20 cellular contexts compared by ENCODE assay signal in genomic region chr17:12584727-12585126, GRCh38.
DNase-seq lines count a peak whose midpoint lies in the region; ATAC-seq and TF ChIP-seq lines count a peak whose summit lies in the region.
"Had no signal": no experiment of that assay in that cellular context is flagged by ENCODE, and none has a peak within 500 bp of the region (broad histone marks: within the 10 kb centered on the region; RNA-seq: fewer than 3 reads in every experiment).

No MANE protein-coding gene starts in this region.

- H3K79me2 ChIP-seq in GM23338 (replicated peaks; ENCODE audit: insufficient read depth) (no peaks in the 10 kb centered on the region), osteoblast (ENCODE audit: insufficient read depth, low read length) (no peaks in the 10 kb centered on the region)

- H3K9me3 Mint-ChIP-seq in GM23338: peaks cover 3% of the 10 kb centered on the region
- H3K9me3 Mint-ChIP-seq in T-helper 2 cell treated with Interferon-gamma antibody and Interleukin-4, amounts not matched to agents 5 μg/mL and 100 μg/mL, for 36 hours: peaks cover 53% of the 10 kb centered on the region
- H3K9me3 Mint-ChIP-seq: HFFc6 had no signal

- DNase-seq in GM23338 (ENCODE audit: low spot score): no peak
- DNase-seq in M059J (ENCODE audit: low read depth): peak; percentile 46
- DNase-seq in heart right ventricle: no peak
- DNase-seq in osteoblast (ENCODE audit: insufficient read length, low spot score, missing footprints): no peak
- DNase-seq in DMS79 treated with DMSO at 0.1 percent for 48 hours (lab: John Stamatoyannopoulos, UW): no peak
- no peak for DNase-seq in T-helper 2 cell treated with Interferon-gamma antibody and Interleukin-4, amounts not matched to agents 5 μg/mL and 100 μg/mL, for 36 hours (ENCODE audit: low spot score)
- DNase-seq: Calu3; CD8-positive, alpha-beta T cell; HFFc6; Karpas-422; MM.1S; NCI-H1092 treated with DMSO at 0.1 percent for 48 hours; NCI-H146; NCI-H2081; NCI-H748 treated with DMSO at 0.1 percent for 48 hours; PC-3; RPMI8226 had no signal

- H3K4me3 ChIP-seq in GM23338: no peak overlapping the region
- peak overlapping the region in 7 of 10 donors; percentile 3 to 28 (median 9) for H3K4me3 ChIP-seq in heart right ventricle
- H3K4me3 ChIP-seq in osteoblast (ENCODE audit: insufficient read depth, low read length): peak overlapping the region; percentile 26
- H3K4me3 ChIP-seq: BLaER1 treated with 17β-estradiol and CSF1 and Interleukin-3, amounts not matched to agents 10 nM and 100 nM had no signal

- H3K4me2 ChIP-seq in GM23338: no peak overlapping the region
- peak overlapping the region; percentile 26 for H3K4me2 ChIP-seq in osteoblast (ENCODE audit: insufficient read depth, low read length)
- H3K4me2 ChIP-seq: BLaER1 treated with 17β-estradiol and CSF1 and Interleukin-3, amounts not matched to agents 10 nM and 100 nM had no signal

- H3K36me3 ChIP-seq in GM23338 (ENCODE audit: insufficient read depth): no peaks in the 10 kb centered on the region
- H3K36me3 ChIP-seq in heart right ventricle: no peaks in the 10 kb centered on the region
- no peaks in the 10 kb centered on the region for H3K36me3 ChIP-seq in osteoblast (ENCODE audit: insufficient read depth, low read length)
- H3K36me3 ChIP-seq: BLaER1 treated with 17β-estradiol and CSF1 and Interleukin-3, amounts not matched to agents 10 nM and 100 nM had no signal

- H3K36me3 Mint-ChIP-seq in GM23338 (ENCODE audit: low read depth): 0 out of 3 replicates have a peak, but pooled peaks cover 3% of the 10 kb centered on the region
- no peaks in the 10 kb centered on the region for H3K36me3 Mint-ChIP-seq in T-helper 2 cell treated with Interferon-gamma antibody and Interleukin-4, amounts not matched to agents 5 μg/mL and 100 μg/mL, for 36 hours (ENCODE audit: low read depth)
- H3K36me3 Mint-ChIP-seq: CD8-positive, alpha-beta T cell; IgD-negative memory B cell had no signal

- H4K20me1 ChIP-seq in GM23338 (replicated peaks; ENCODE audit: insufficient read depth) (no peaks in the 10 kb centered on the region), osteoblast (ENCODE audit: insufficient read depth, low read length) (no peaks in the 10 kb centered on the region)
- H4K20me1 ChIP-seq: BLaER1 treated with 17β-estradiol and CSF1 and Interleukin-3, amounts not matched to agents 10 nM and 100 nM had no signal

- H3K27ac ChIP-seq in GM23338 (ENCODE audit: low read depth) (no peak overlapping the region), heart right ventricle (peak overlapping the region in 6 of 10 donors; percentile 30 to 59 (median 54)), osteoblast (ENCODE audit: low read depth, low read length) (no peak overlapping the region)
- H3K27ac ChIP-seq: BLaER1 treated with 17β-estradiol and CSF1 and Interleukin-3, amounts not matched to agents 10 nM and 100 nM had no signal

- H3K27me3 ChIP-seq in GM23338 (ENCODE audit: insufficient read depth) (no peaks in the 10 kb centered on the region), heart right ventricle (no peaks in the 10 kb centered on the region), osteoblast (ENCODE audit: insufficient read depth, low read length) (no peaks in the 10 kb centered on the region)
- H3K27me3 ChIP-seq: BLaER1 treated with 17β-estradiol and CSF1 and Interleukin-3, amounts not matched to agents 10 nM and 100 nM had no signal

- peaks cover 2% of the 10 kb centered on the region; the same call in 1 of the 3 replicates for H3K4me1 Mint-ChIP-seq in GM23338
- no peaks in the 10 kb centered on the region for H3K4me1 Mint-ChIP-seq in T-helper 2 cell treated with Interferon-gamma antibody and Interleukin-4, amounts not matched to agents 5 μg/mL and 100 μg/mL, for 36 hours (ENCODE audit: low read depth)
- H3K4me1 Mint-ChIP-seq: IgD-negative memory B cell had no signal

- H3F3A ChIP-seq in GM23338 (replicated peaks; ENCODE audit: low read depth): no peaks in the 10 kb centered on the region

- intact Hi-C loops in heart right ventricle (cut with DNase I): loop anchor here in 1 of 10 donors (5.0 kb wide), 1 partner anchor 38 kb away; no protein-coding TSS in a partner anchor

- H3K4me1 ChIP-seq in GM23338 (ENCODE audit: insufficient read depth): no peaks in the 10 kb centered on the region
- peaks cover 0 to 26% (median 4%) of the 10 kb centered on the region in 9 donors for H3K4me1 ChIP-seq in heart right ventricle
- peaks cover 8% of the 10 kb centered on the region for H3K4me1 ChIP-seq in osteoblast (ENCODE audit: insufficient read depth, low read length)
- H3K4me1 ChIP-seq: BLaER1 treated with 17β-estradiol and CSF1 and Interleukin-3, amounts not matched to agents 10 nM and 100 nM had no signal

- peaks cover 3% of the 10 kb centered on the region for H3K27me3 Mint-ChIP-seq in GM23338 (ENCODE audit: insufficient read depth, low read depth, poor library complexity)
- no peaks in the 10 kb centered on the region for H3K27me3 Mint-ChIP-seq in T-helper 2 cell treated with Interferon-gamma antibody and Interleukin-4, amounts not matched to agents 5 μg/mL and 100 μg/mL, for 36 hours (ENCODE audit: low read depth)

- TF ChIP-seq CTCF in GM23338 (conservative IDR thresholded peaks at IDR 0.05; ENCODE audit: low read depth in 2 of 2) (no peak), heart right ventricle (IDR thresholded peaks at IDR 0.05) (peak in 2 of 9 donors; percentile 21 to 24), osteoblast (IDR thresholded peaks at IDR 0.05; ENCODE audit: extremely low read depth, low read depth, low read length) (no peak)

- 35 to 52% methylated on average over 7 of the region's 7 CpGs for WGBS in heart right ventricle, 2 donors

- H3K27ac Mint-ChIP-seq in GM23338: no peak overlapping the region
- no peak overlapping the region for H3K27ac Mint-ChIP-seq in T-helper 2 cell treated with Interferon-gamma antibody and Interleukin-4, amounts not matched to agents 5 μg/mL and 100 μg/mL, for 36 hours
- H3K27ac Mint-ChIP-seq: CD8-positive, alpha-beta T cell; HFFc6; IgD-negative memory B cell had no signal

- H3K9me3 ChIP-seq in heart right ventricle (peaks cover 0 to 17% (median 0%) of the 10 kb centered on the region in 11 donors), osteoblast (ENCODE audit: low read depth, low read length) (no peaks in the 10 kb centered on the region)

- ATAC-seq in GM23338 (no peak), heart right ventricle (peak; percentile 50 to 83 (median 72)), HG03025 (IDR thresholded peaks at IDR 0.05; ENCODE audit: low FRiP score, unreplicated experiment) (no peak)
- ATAC-seq: CD8-positive, alpha-beta T cell; PC-3 had no signal

- no peak overlapping the region for H3K4me3 Mint-ChIP-seq in GM23338
- no peak overlapping the region for H3K4me3 Mint-ChIP-seq in T-helper 2 cell treated with Interferon-gamma antibody and Interleukin-4, amounts not matched to agents 5 μg/mL and 100 μg/mL, for 36 hours
- H3K4me3 Mint-ChIP-seq: CD8-positive, alpha-beta T cell; IgD-negative memory B cell had no signal

- no peaks in the 10 kb centered on the region for H3K9me2 ChIP-seq in GM23338 (ENCODE audit: insufficient read depth)

- H2AFZ ChIP-seq in GM23338: peak overlapping the region; percentile 52; the same call in 1 of the 2 replicates
- H2AFZ ChIP-seq in osteoblast (ENCODE audit: low read length): peak overlapping the region; percentile 57

TF ChIP-seq in GM23338, 12 proteins besides CTCF, POLR2A, EP300 and RAD21:
- TF ChIP-seq STAT1 (IDR thresholded peaks at IDR 0.05; ENCODE audit: unreplicated experiment) (no peak), EZH2phosphoT487 (IDR thresholded peaks at IDR 0.05; ENCODE audit: unreplicated experiment) (no peak), POLR2AphosphoS5 (IDR thresholded peaks at IDR 0.05; ENCODE audit: low read depth) (no peak), CREB1 (CRISPR knock-in tag; IDR thresholded peaks at IDR 0.05; ENCODE audit: low read depth) (no peak), REST (IDR thresholded peaks at IDR 0.05; ENCODE audit: unreplicated experiment) (no peak), EZH2 (IDR thresholded peaks at IDR 0.05; ENCODE audit: low read depth, unreplicated experiment) (no peak), JUNB (IDR thresholded peaks at IDR 0.05; ENCODE audit: unreplicated experiment) (no peak), NANOG (IDR thresholded peaks at IDR 0.05; ENCODE audit: borderline replicate concordance) (no peak), ZNF331 (CRISPR knock-in tag; IDR thresholded peaks at IDR 0.05; ENCODE audit: low read depth) (no peak), ZNF114 (CRISPR knock-in tag; IDR thresholded peaks at IDR 0.05) (no peak)
TF ChIP-seq in GM23338: peak in this region for 0.

Comparison
In these comparisons a context has a peak if more than half of its experiments do, and no peak if none do; other contexts are left out.
1. ATAC-seq: peak in heart right ventricle (8 of 8); none in GM23338 (single experiment) and HG03025 (single experiment).
2. H3K27ac ChIP-seq: peak in heart right ventricle (6 of 10); none in GM23338 (single experiment) and osteoblast (single experiment).